ENCODE assay signal across 8 cellular contexts in the genomic region with DNA sequence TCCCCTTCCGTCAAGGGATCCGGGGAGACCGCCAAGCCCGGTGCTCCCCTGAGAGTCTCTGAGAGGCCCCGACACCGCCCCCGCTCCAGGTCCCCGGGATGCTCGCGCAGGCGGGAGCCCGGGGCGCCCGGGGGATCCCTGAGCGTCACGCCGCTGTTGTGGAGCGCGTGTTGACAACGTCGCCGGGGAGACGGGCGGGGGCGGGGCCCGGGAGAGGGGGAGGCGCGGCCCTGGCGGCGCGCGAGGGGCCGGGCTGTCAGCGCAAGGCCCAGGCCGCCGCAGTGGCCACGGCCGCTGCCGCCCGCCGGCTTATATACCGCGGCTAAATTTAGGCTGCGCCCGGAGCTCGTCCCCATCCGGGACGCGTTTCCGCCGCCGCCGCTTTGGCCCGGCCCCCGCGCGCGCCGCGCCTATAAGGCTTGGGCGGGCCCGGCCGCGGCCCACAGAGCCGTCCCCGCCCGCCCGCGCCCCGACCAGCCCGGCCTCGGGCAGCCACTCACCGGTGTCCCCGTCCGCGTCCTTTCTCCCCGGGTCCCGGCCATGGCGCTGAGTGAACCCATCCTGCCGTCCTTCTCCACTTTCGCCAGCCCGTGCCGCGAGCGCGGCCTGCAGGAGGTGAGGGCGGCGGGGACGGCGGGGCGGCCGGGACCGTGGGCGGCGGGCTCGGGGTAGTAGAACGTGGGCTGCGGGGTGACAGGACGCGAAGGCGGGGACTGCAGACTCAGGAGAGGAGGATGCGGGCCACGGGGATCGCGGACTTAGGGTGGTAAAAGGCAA. TPM values are rescaled to one million over a fixed set of nuclear protein-coding genes. Genes with fewer than 3 reads are reported as not detected.
DNase-seq lines count a peak whose midpoint lies in the region; ATAC-seq and TF ChIP-seq lines count a peak whose summit lies in the region.

Gene KLF2, plus strand, starts transcription at position 443 of the 777 bp plus-strand sequence. Its CDS starts 98 bp downstream, at position 541.

- peaks cover 62% of the 10 kb centered on the region for H3K27me3 ChIP-seq in OCI-LY3 (ENCODE audit: low read depth, low read length)
- H3K27me3 ChIP-seq in esophagus muscularis mucosa = peaks cover 0 to 6% (median 0%) of the 10 kb centered on the region in 4 donors
- H3K27me3 ChIP-seq in muscle layer of duodenum (ENCODE audit: low read depth, low read length) = no peaks in the 10 kb centered on the region

- H4K20me1 ChIP-seq in OCI-LY3 (ENCODE audit: insufficient read depth, low read length) = peaks cover 27% of the 10 kb centered on the region

- WGBS in esophagus muscularis mucosa = no CpG with 5 or more reads among the region's 105 CpGs

- ATAC-seq in GM18909 (IDR thresholded peaks at IDR 0.05; ENCODE audit: poor library complexity, unreplicated experiment) (peak; percentile 73), HG03196 (IDR thresholded peaks at IDR 0.05; ENCODE audit: unreplicated experiment) (peak; percentile 72)

- H3K4me3 ChIP-seq in OCI-LY3 (ENCODE audit: low read length) (peak within 1 kb of the TSS; percentile 38), esophagus muscularis mucosa (peak within 1 kb of the TSS; percentile 78 to 98 (median 84)), muscle layer of duodenum (ENCODE audit: low read depth in 1 of 2, low read length in 2 of 2) (peak within 1 kb of the TSS in 1 of 2 donors; percentile 96)

- H3K4me1 ChIP-seq in OCI-LY3 (ENCODE audit: low read length) (peaks cover 21% of the 10 kb centered on the region), esophagus muscularis mucosa (peaks cover 18 to 44% (median 41%) of the 10 kb centered on the region in 4 donors), muscle layer of duodenum (ENCODE audit: control insufficient read depth in 1 of 2, insufficient read depth in 2 of 2, low read length in 2 of 2) (peaks cover 0 to 24% of the 10 kb centered on the region in 2 donors)

- TF ChIP-seq EP300 in esophagus muscularis mucosa (IDR thresholded peaks at IDR 0.05) = no peak

- no peak within 1 kb of the TSS for H2AFZ ChIP-seq in OCI-LY3 (ENCODE audit: low read depth, low read length)

- DNase-seq in AG09319 (ENCODE audit: extremely low read depth, low read depth) = peak; percentile 86
- DNase-seq in activated T-cell treated with anti-CD3 and anti-CD28 coated beads, Interleukin-2, amount 50 U/mL, for 1 hour = peak; percentile 98
- DNase-seq in esophagus muscularis mucosa (ENCODE audit: extremely low spot score) = peak; percentile 97
- DNase-seq in stimulated activated CD8-positive, alpha-beta memory T cell treated with anti-CD3 and anti-CD28 coated beads, Interleukin-7, amount 100 ng/mL, for 1 hour (ENCODE audit: low read depth in 2 of 2) = peak; percentile 90 to 96

- TF ChIP-seq POLR2A in esophagus muscularis mucosa (IDR thresholded peaks at IDR 0.05; ENCODE audit: low read depth) = peak; percentile 91

- H3K9ac ChIP-seq in OCI-LY3 (ENCODE audit: low read length) = no peak within 1 kb of the TSS

- H3K79me2 ChIP-seq in OCI-LY3 (ENCODE audit: low read length) = no peaks in the 10 kb centered on the region

- no peak within 1 kb of the TSS for H3K27ac ChIP-seq in OCI-LY3 (ENCODE audit: low read length)
- H3K27ac ChIP-seq in esophagus muscularis mucosa (replicated peaks in 1 of 4) = peak within 1 kb of the TSS; percentile 97 to 99 (median 98)
- H3K27ac ChIP-seq in muscle layer of duodenum (ENCODE audit: low read length) = peak within 1 kb of the TSS; percentile 51

- H3K9me3 ChIP-seq in OCI-LY3 (ENCODE audit: insufficient read depth, low read length) (no peaks in the 10 kb centered on the region), esophagus muscularis mucosa (no peaks in the 10 kb centered on the region), muscle layer of duodenum (ENCODE audit: control insufficient read depth in 1 of 2, low read length in 2 of 2) (no peaks in the 10 kb centered on the region)

- peak within 1 kb of the TSS; percentile 47; the same call in 1 of the 2 replicates for H3K4me2 ChIP-seq in OCI-LY3 (ENCODE audit: low read length)

- H3K36me3 ChIP-seq in OCI-LY3 (replicated peaks; ENCODE audit: low read depth, low read length) = no peaks in the 10 kb centered on the region
- peaks cover 11 to 42% (median 29%) of the 10 kb centered on the region in 4 donors for H3K36me3 ChIP-seq in esophagus muscularis mucosa
- peaks cover 8 to 9% of the 10 kb centered on the region in 2 donors for H3K36me3 ChIP-seq in muscle layer of duodenum (ENCODE audit: control insufficient read depth in 1 of 2, insufficient read depth in 2 of 2, low read length in 2 of 2)

- TF ChIP-seq CTCF in AG09319 (IDR thresholded peaks at IDR 0.05; ENCODE audit: low read depth, low read length) (no peak), OCI-LY3 (IDR thresholded peaks at IDR 0.05; ENCODE audit: low read depth, low read length) (no peak), esophagus muscularis mucosa (IDR thresholded peaks at IDR 0.05) (peak in 1 of 3 experiments; percentile 8)

- intact Hi-C loops in esophagus muscularis mucosa (cut with DNase I) = loop anchor here (5.0 kb wide), 2 partner anchors 42 to 58 kb away; no protein-coding TSS in a partner anchor

RNA-seq across cellular contexts. Expression of gene KLF2, which starts in this region (rescaled TPM):
- total RNA-seq in esophagus muscularis mucosa = 10 to 100 TPM; 64.9 to 74.1 (median 68.5) TPM
